In genomic region chr19:2189880-2190279, GRCh38 we compare ENCODE assay signal across 28 cellular contexts.
"Had no signal": no experiment of that assay in that cellular context is flagged by ENCODE, and none has a peak within 500 bp of the region (broad histone marks: within the 10 kb centered on the region; RNA-seq: fewer than 3 reads in every experiment).

No MANE protein-coding gene starts in this region.

- H3K36me3 ChIP-seq: breast epithelium had no signal

- H3K4me3 Mint-ChIP-seq: activated CD8-positive, alpha-beta T cell treated with anti-CD3 and anti-CD28 coated beads for 36 hours; activated naive CD4-positive, alpha-beta T cell treated with anti-CD3 and anti-CD28 coated beads, Interleukin-2, amount 10 ng/mL, durations not matched to agents 7 days and 5 days; activated naive CD8-positive, alpha-beta T cell treated with anti-CD3 and anti-CD28 coated beads for 36 hours; activated T-cell treated with anti-CD3 and anti-CD28 coated beads, Interleukin-2, amount 50 U/mL, for 72 hours; T-helper 1 cell treated with Interleukin-12 subunit alpha and Interleukin-12 subunit beta and Interleukin-4 antibody, amounts not matched to agents 30 μg/mL and 1 μg/mL, for 36 hours had no signal

- H3K9me3 Mint-ChIP-seq: activated CD8-positive, alpha-beta T cell treated with anti-CD3 and anti-CD28 coated beads for 36 hours; activated naive CD4-positive, alpha-beta T cell treated with anti-CD3 and anti-CD28 coated beads, Interleukin-2, amount 10 ng/mL, durations not matched to agents 7 days and 5 days; activated naive CD8-positive, alpha-beta T cell treated with anti-CD3 and anti-CD28 coated beads for 36 hours; activated T-cell treated with anti-CD3 and anti-CD28 coated beads, Interleukin-2, amount 50 U/mL, for 72 hours; activated T-helper 2 cell treated with anti-CD3 and anti-CD28 coated beads, Interferon-gamma antibody, Interleukin-2, Interleukin-4, amounts not matched to agents 10 μg/mL and 5 μg/mL and 100 μg/mL, durations not matched to agents 14 hours and 24 hours and 36 hours; T-helper 1 cell treated with Interleukin-12 subunit alpha and Interleukin-12 subunit beta and Interleukin-4 antibody, amounts not matched to agents 30 μg/mL and 1 μg/mL, for 36 hours had no signal

- H3K27me3 Mint-ChIP-seq: activated CD8-positive, alpha-beta T cell treated with anti-CD3 and anti-CD28 coated beads for 36 hours; activated naive CD4-positive, alpha-beta T cell treated with anti-CD3 and anti-CD28 coated beads, Interleukin-2, amount 10 ng/mL, durations not matched to agents 7 days and 5 days; activated naive CD8-positive, alpha-beta T cell treated with anti-CD3 and anti-CD28 coated beads for 36 hours had no signal

- H3K27ac Mint-ChIP-seq: activated CD8-positive, alpha-beta T cell treated with anti-CD3 and anti-CD28 coated beads for 36 hours; activated naive CD8-positive, alpha-beta T cell treated with anti-CD3 and anti-CD28 coated beads for 36 hours; activated T-cell treated with anti-CD3 and anti-CD28 coated beads, Interleukin-2, amount 50 U/mL, for 72 hours; activated T-helper 2 cell treated with anti-CD3 and anti-CD28 coated beads, Interferon-gamma antibody, Interleukin-2, Interleukin-4, amounts not matched to agents 10 μg/mL and 5 μg/mL and 100 μg/mL, durations not matched to agents 14 hours and 24 hours and 36 hours; T-helper 1 cell treated with Interleukin-12 subunit alpha and Interleukin-12 subunit beta and Interleukin-4 antibody, amounts not matched to agents 30 μg/mL and 1 μg/mL, for 36 hours had no signal

- ATAC-seq: activated CD4-positive, CD25-positive, alpha-beta regulatory T cell treated with anti-CD3 and anti-CD28 coated beads, Interleukin-2, amount 50 U/mL, for 24 hours; activated T-cell treated with anti-CD3 and anti-CD28 coated beads, Interleukin-2, amount 50 U/mL, for 72 hours; SK-N-SH treated with all-trans-retinoic acid at 6 μM for 48 hours had no signal

- H3K27me3 ChIP-seq: adrenal gland, breast epithelium, Peyer's patch, SJSA1 had no signal

- H3K27ac ChIP-seq: breast epithelium, Peyer's patch, SJSA1 had no signal

- DNase-seq: activated CD4-positive, alpha-beta T cell treated with anti-CD3 and anti-CD28 coated beads for 4 hours; activated CD8-positive, alpha-beta memory T cell treated with anti-CD3 and anti-CD28 coated beads, Interleukin-2, amount 50 U/mL, for 4 hours; activated CD8-positive, alpha-beta T cell treated with anti-CD3 and anti-CD28 coated beads for 36 hours; activated gamma-delta T cell treated with Interleukin-2 at 50 U/mL for 16 hours; activated naive CD4-positive, alpha-beta T cell treated with anti-CD3 and anti-CD28 coated beads, Interleukin-2, amount 10 ng/mL, durations not matched to agents 7 days and 5 days; activated naive CD8-positive, alpha-beta T cell treated with anti-CD3 and anti-CD28 coated beads for 36 hours; activated T-cell treated with anti-CD3 and anti-CD28 coated beads, Interleukin-2, amount 50 U/mL, for 72 hours; adrenal gland; anterior cingulate cortex; caudate nucleus; Karpas-422; MM.1S; NCI-H1105; NCI-H1436; NCI-H1694 treated with DMSO at 0.1 percent for 48 hours; NCI-H2081; NCI-H510A treated with DMSO at 0.1 percent for 48 hours; NCI-H69; NK-92 treated with Interleukin-12 subunit alpha and Interleukin-12 subunit beta, amount 100 ng/mL, for 24 hours; Peyer's patch; SHP77; SW 1271 had no signal

- H3K4me1 Mint-ChIP-seq: activated naive CD4-positive, alpha-beta T cell treated with anti-CD3 and anti-CD28 coated beads, Interleukin-2, amount 10 ng/mL, durations not matched to agents 7 days and 5 days had no signal

- H3K9me3 ChIP-seq: adrenal gland, breast epithelium, Peyer's patch, SJSA1 had no signal

- H3K4me3 ChIP-seq: adrenal gland, breast epithelium, Peyer's patch, SJSA1 had no signal
